Comparison of ENCODE assay signal across 8 cellular contexts in genomic region chr18:46264255-46264654, GRCh38.
A peak's percentile ranks its signal among the peaks of the same experiment; 100 is the strongest.
DNase-seq lines count a peak whose midpoint lies in the region; ATAC-seq and TF ChIP-seq lines count a peak whose summit lies in the region.

No MANE protein-coding gene starts in this region.

- DNase-seq in NCI-H146 (lab: John Stamatoyannopoulos, UW) (peak; percentile 11), NCI-H146 treated with DMSO at 0.1 percent for 48 hours (lab: John Stamatoyannopoulos, UW; ENCODE audit: unreplicated experiment) (no peak), NAMALWA (ENCODE audit: low spot score) (peak; percentile 57), osteocyte (ENCODE audit: extremely low spot score, unreplicated experiment) (no peak), D341Med (ENCODE audit: low spot score) (no peak), NOMO-1 (lab: John Stamatoyannopoulos, UW; ENCODE audit: unreplicated experiment in 2 of 2) (no peak), NCI-H510A (lab: John Stamatoyannopoulos, UW) (no peak)
- DNase-seq in effector memory CD8-positive, alpha-beta T cell, result no peak

- peak; percentile 74 for ATAC-seq in effector memory CD8-positive, alpha-beta T cell (replicated peaks)

- H3K36me3 Mint-ChIP-seq in effector memory CD8-positive, alpha-beta T cell (ENCODE audit: insufficient read depth), result peaks cover 43% of the 10 kb centered on the region
- H3K36me3 Mint-ChIP-seq in osteocyte (ENCODE audit: unreplicated experiment), result peaks cover 16% of the 10 kb centered on the region

- no peak overlapping the region for H3K4me3 Mint-ChIP-seq in effector memory CD8-positive, alpha-beta T cell
- H3K4me3 Mint-ChIP-seq in osteocyte (ENCODE audit: unreplicated experiment), result no peak overlapping the region

- H3K27me3 Mint-ChIP-seq in effector memory CD8-positive, alpha-beta T cell, result no peaks in the 10 kb centered on the region
- no peaks in the 10 kb centered on the region for H3K27me3 Mint-ChIP-seq in osteocyte (ENCODE audit: unreplicated experiment)

- peak overlapping the region in 1 of 2 donors; percentile 42 for H3K27ac Mint-ChIP-seq in effector memory CD8-positive, alpha-beta T cell
- peak overlapping the region; percentile 76 for H3K27ac Mint-ChIP-seq in osteocyte (ENCODE audit: unreplicated experiment)

- no peak for TF ChIP-seq CTCF in osteocyte (IDR thresholded peaks at IDR 0.05)

- H3K4me1 Mint-ChIP-seq in effector memory CD8-positive, alpha-beta T cell (ENCODE audit: low read depth in 2 of 2), result peaks cover 23 to 24% of the 10 kb centered on the region in 2 donors
- peaks cover 55% of the 10 kb centered on the region for H3K4me1 Mint-ChIP-seq in osteocyte (ENCODE audit: unreplicated experiment)

- H3K9me3 Mint-ChIP-seq in effector memory CD8-positive, alpha-beta T cell, result no peaks in the 10 kb centered on the region
- H3K9me3 Mint-ChIP-seq in osteocyte (ENCODE audit: unreplicated experiment), result no peaks in the 10 kb centered on the region

Comparison
In these comparisons a context has a peak if more than half of its experiments do, and no peak if none do; other contexts are left out.
1. DNase-seq: peak in NCI-H146 (single experiment) and NAMALWA (single experiment); none in NCI-H146 treated with DMSO at 0.1 percent for 48 hours (single experiment), effector memory CD8-positive, alpha-beta T cell (0 of 3), osteocyte (single experiment), D341Med (single experiment), NOMO-1 (0 of 2) and NCI-H510A (single experiment).